8 cellular contexts compared by ENCODE assay signal in genomic region chr16:15434079-15434424, GRCh38. TPM values are rescaled to one million over a fixed set of nuclear protein-coding genes. Genes with fewer than 3 reads are reported as not detected.
A peak's percentile ranks its signal among the peaks of the same experiment; 100 is the strongest.
DNase-seq lines count a peak whose midpoint lies in the region; ATAC-seq and TF ChIP-seq lines count a peak whose summit lies in the region.

No MANE protein-coding gene starts in this region.

- no peak overlapping the region for H3K27ac ChIP-seq in rectal smooth muscle tissue (ENCODE audit: low read depth, low read length)

- peaks cover 9% of the 10 kb centered on the region for H3K4me1 Mint-ChIP-seq in WTC11

- H3K9me3 Mint-ChIP-seq in WTC11 = no peaks in the 10 kb centered on the region

- DNase-seq in WTC11 (ENCODE audit: low spot score) (no peak), fibroblast of villous mesenchyme (ENCODE audit: low read depth) (no peak), KG1 (lab: John Stamatoyannopoulos, UW) (no peak), NCI-H2107 treated with DMSO at 0.1 percent for 48 hours (lab: John Stamatoyannopoulos, UW; ENCODE audit: unreplicated experiment) (no peak)
- no peak for DNase-seq in stimulated activated CD4-positive, alpha-beta T cell treated with anti-CD3 and anti-CD28 coated beads, Interleukin-2, amount 100 ng/mL, for 24 hours

- POLR2A ChIA-PET in WTC11 (lab: Charles Lee) = no interaction called here

- peak overlapping the region; percentile 75 for H3K4me3 ChIP-seq in fibroblast of villous mesenchyme (ENCODE audit: low read depth, low read length)
- H3K4me3 ChIP-seq in rectal smooth muscle tissue (ENCODE audit: low read length) = peak overlapping the region; percentile 83

- H3K36me3 Mint-ChIP-seq in WTC11 = no peaks in the 10 kb centered on the region

- no peak for TF ChIP-seq CTCF in WTC11 (IDR thresholded peaks at IDR 0.05)
- TF ChIP-seq CTCF in fibroblast of villous mesenchyme (IDR thresholded peaks at IDR 0.05; ENCODE audit: insufficient read depth, low read depth, low read length) = no peak

- H3K36me3 ChIP-seq in ES-I3 (ENCODE audit: insufficient read depth, low read length) (no peaks in the 10 kb centered on the region), rectal smooth muscle tissue (ENCODE audit: control insufficient read depth, insufficient read depth, low read length) (no peaks in the 10 kb centered on the region)

- H3K4me1 ChIP-seq in ES-I3 (ENCODE audit: insufficient read depth, low read length) (no peaks in the 10 kb centered on the region), rectal smooth muscle tissue (ENCODE audit: control insufficient read depth, insufficient read depth, low read length) (peaks cover 5% of the 10 kb centered on the region)

- CTCF ChIA-PET in WTC11 (lab: Charles Lee) = interaction anchor here (0.9 to 1.3 kb wide), 2 partner anchors 49 to 116 kb away, joined by 3 read pairs; no protein-coding TSS in a partner anchor

- H3K27ac Mint-ChIP-seq in WTC11 = no peak overlapping the region

- no peaks in the 10 kb centered on the region for H3K27me3 ChIP-seq in rectal smooth muscle tissue (ENCODE audit: control insufficient read depth, insufficient read depth, low read length)

- no peaks in the 10 kb centered on the region for H3K9me3 ChIP-seq in ES-I3 (ENCODE audit: control insufficient read depth, insufficient read depth, low read length)

- peaks cover 33% of the 10 kb centered on the region for H3K27me3 Mint-ChIP-seq in WTC11 (ENCODE audit: low read depth)

- H3K9ac ChIP-seq in ES-I3 (ENCODE audit: low read depth, low read length) = peak overlapping the region; percentile 87; the same call in 1 of the 2 replicates
- peak overlapping the region; percentile 21 for H3K9ac ChIP-seq in rectal smooth muscle tissue (ENCODE audit: low read length)

- ATAC-seq in WTC11 (no peak), HG02973 (IDR thresholded peaks at IDR 0.05; ENCODE audit: unreplicated experiment) (no peak)

- peak overlapping the region; percentile 81 for H3K4me3 Mint-ChIP-seq in WTC11

TF ChIP-seq in WTC11, 78 proteins besides CTCF, POLR2A, EP300 and RAD21:
- no peak for TF ChIP-seq NFE2L1 (CRISPR knock-in tag; IDR thresholded peaks at IDR 0.05)
- TF ChIP-seq JUN (CRISPR knock-in tag; IDR thresholded peaks at IDR 0.05) = no peak
- no peak for TF ChIP-seq SMAD3 (CRISPR knock-in tag; IDR thresholded peaks at IDR 0.05; ENCODE audit: borderline replicate concordance)
- no peak for TF ChIP-seq CREM (CRISPR knock-in tag; IDR thresholded peaks at IDR 0.05)
- no peak for TF ChIP-seq ESRRA (CRISPR knock-in tag; IDR thresholded peaks at IDR 0.05; ENCODE audit: borderline replicate concordance)
- no peak for TF ChIP-seq ATF6 (CRISPR knock-in tag; IDR thresholded peaks at IDR 0.05)
- no peak for TF ChIP-seq ZNF317 (CRISPR knock-in tag; IDR thresholded peaks at IDR 0.05; ENCODE audit: borderline replicate concordance, low read depth)
- TF ChIP-seq STAT6 (CRISPR knock-in tag; conservative IDR thresholded peaks at IDR 0.05; ENCODE audit: low read depth) = no peak
- TF ChIP-seq ZNF219 (CRISPR knock-in tag; IDR thresholded peaks at IDR 0.05; ENCODE audit: borderline replicate concordance) = no peak
- no peak for TF ChIP-seq ELF4 (CRISPR knock-in tag; IDR thresholded peaks at IDR 0.05; ENCODE audit: low read depth)
- TF ChIP-seq GRHL2 (CRISPR knock-in tag; IDR thresholded peaks at IDR 0.05; ENCODE audit: insufficient replicate concordance, severe bottlenecking) = no peak
- TF ChIP-seq CDX4 (CRISPR knock-in tag; IDR thresholded peaks at IDR 0.05; ENCODE audit: borderline replicate concordance) = no peak
- no peak for TF ChIP-seq NR2C2 (CRISPR knock-in tag; IDR thresholded peaks at IDR 0.05)
- no peak for TF ChIP-seq ZSCAN18 (CRISPR knock-in tag; IDR thresholded peaks at IDR 0.05)
- TF ChIP-seq FOXP4 (CRISPR knock-in tag; IDR thresholded peaks at IDR 0.05) = no peak
- no peak for TF ChIP-seq ZNF396 (CRISPR knock-in tag; IDR thresholded peaks at IDR 0.05; ENCODE audit: borderline replicate concordance)
- TF ChIP-seq TP53 (CRISPR knock-in tag; IDR thresholded peaks at IDR 0.05) = no peak
- TF ChIP-seq ZBTB43 (CRISPR knock-in tag; IDR thresholded peaks at IDR 0.05) = no peak

RNA-seq across cellular contexts. Expression of gene BMERB1, which starts 0.3 kb away (rescaled TPM):
- total RNA-seq in WTC11 (2021) = 13.6 to 20.5 TPM (median 19.7 TPM) in 3 replicates
- total RNA-seq in fibroblast of villous mesenchyme = 37.4 and 44.0 TPM in 2 replicates

RNA-seq across cellular contexts. Expression of gene MPV17L, which starts 38.5 kb away (rescaled TPM):
- total RNA-seq in WTC11 (2021) (5.4 to 8.4 TPM (median 6.4 TPM) in 3 replicates), fibroblast of villous mesenchyme (0.64 and 1.3 TPM in 2 replicates)

RNA-seq across cellular contexts. Expression of gene NPIPA5, which starts 56.0 kb away (rescaled TPM):
- total RNA-seq in WTC11 (2021) (9.1 to 15.0 TPM (median 14.2 TPM) in 3 replicates), fibroblast of villous mesenchyme (0.64 and 0.86 TPM in 2 replicates)
